16 cellular contexts compared by ENCODE assay signal in genomic region chr11:66107600-66108151, GRCh38. TPM values are rescaled to one million over a fixed set of nuclear protein-coding genes. Genes with fewer than 3 reads are reported as not detected.
DNase-seq lines count a peak whose midpoint lies in the region; ATAC-seq and TF ChIP-seq lines count a peak whose summit lies in the region.
"Had no signal": no experiment of that assay in that cellular context is flagged by ENCODE, and none has a peak within 500 bp of the region (broad histone marks: within the 10 kb centered on the region; RNA-seq: fewer than 3 reads in every experiment).

No MANE protein-coding gene starts in this region.

- H3K4me1 ChIP-seq in OCI-LY1 (ENCODE audit: insufficient read depth, low read length, severe bottlenecking) (peaks cover 80% of the 10 kb centered on the region), spleen (peaks cover 22 to 100% (median 64%) of the 10 kb centered on the region in 6 donors)
- H3K4me1 ChIP-seq: neural progenitor cell had no signal

- peaks cover 23% of the 10 kb centered on the region for H3K79me2 ChIP-seq in OCI-LY1 (ENCODE audit: insufficient read depth, low read length)

- no peaks in the 10 kb centered on the region for H3K9me3 Mint-ChIP-seq in activated CD8-positive, alpha-beta memory T cell treated with anti-CD3 and anti-CD28 coated beads, Interleukin-2, amount 10 ng/mL, durations not matched to agents 7 days and 5 days (ENCODE audit: low read depth)
- H3K9me3 Mint-ChIP-seq in stimulated activated naive B cell treated with anti-CD40 and anti-IgM and Interleukin-4, amounts not matched to agents 10 μg/mL and 1 μg/mL and 100 μg/mL, for 72 hours, result peaks cover 0 to 1% of the 10 kb centered on the region in 2 donors
- H3K9me3 Mint-ChIP-seq: neural progenitor cell had no signal

- no peaks in the 10 kb centered on the region for H3K27me3 Mint-ChIP-seq in activated CD8-positive, alpha-beta memory T cell treated with anti-CD3 and anti-CD28 coated beads, Interleukin-2, amount 10 ng/mL, durations not matched to agents 7 days and 5 days
- no peaks in the 10 kb centered on the region for H3K27me3 Mint-ChIP-seq in stimulated activated naive B cell treated with anti-CD40 and anti-IgM and Interleukin-4, amounts not matched to agents 10 μg/mL and 1 μg/mL and 100 μg/mL, for 72 hours

- 72 to 97% (median 88%) methylated on average over 1 of the region's 1 CpG for WGBS in spleen, 5 donors

- H3K27me3 ChIP-seq in OCI-LY1 (ENCODE audit: insufficient read depth, low read length) (no peaks in the 10 kb centered on the region), spleen (replicated peaks in 1 of 7) (no peaks in the 10 kb centered on the region)
- H3K27me3 ChIP-seq: MG63, neural progenitor cell, sigmoid colon had no signal

- H3K4me1 Mint-ChIP-seq in activated CD8-positive, alpha-beta memory T cell treated with anti-CD3 and anti-CD28 coated beads, Interleukin-2, amount 10 ng/mL, durations not matched to agents 7 days and 5 days, result peaks cover 82% of the 10 kb centered on the region
- peaks cover 64 to 88% of the 10 kb centered on the region in 2 donors for H3K4me1 Mint-ChIP-seq in stimulated activated naive B cell treated with anti-CD40 and anti-IgM and Interleukin-4, amounts not matched to agents 10 μg/mL and 1 μg/mL and 100 μg/mL, for 72 hours

- H3K36me3 Mint-ChIP-seq in activated CD8-positive, alpha-beta memory T cell treated with anti-CD3 and anti-CD28 coated beads, Interleukin-2, amount 10 ng/mL, durations not matched to agents 7 days and 5 days, result peaks cover 23% of the 10 kb centered on the region
- peaks cover 20 to 31% of the 10 kb centered on the region in 2 donors for H3K36me3 Mint-ChIP-seq in stimulated activated naive B cell treated with anti-CD40 and anti-IgM and Interleukin-4, amounts not matched to agents 10 μg/mL and 1 μg/mL and 100 μg/mL, for 72 hours

- H3K36me3 ChIP-seq in OCI-LY1 (ENCODE audit: insufficient read depth, low read length) (peaks cover 8% of the 10 kb centered on the region; the same call in 1 of the 2 replicates), spleen (peaks cover 0 to 8% (median 0%) of the 10 kb centered on the region in 6 donors)
- H3K36me3 ChIP-seq: neural progenitor cell, sigmoid colon had no signal

- peak; percentile 67 for ATAC-seq in activated CD8-positive, alpha-beta memory T cell treated with anti-CD3 and anti-CD28 coated beads, Interleukin-2, amount 10 ng/mL, durations not matched to agents 7 days and 5 days
- ATAC-seq in stimulated activated naive B cell treated with anti-CD40 and anti-IgM and Interleukin-4, amounts not matched to agents 10 μg/mL and 1 μg/mL and 100 μg/mL, for 72 hours (replicated peaks), result no peak
- ATAC-seq: Right ventricle myocardium inferior had no signal

- H3K27ac ChIP-seq in OCI-LY1 (ENCODE audit: low read depth, low read length, poor library complexity, severe bottlenecking), result peak overlapping the region; percentile 47
- H3K27ac ChIP-seq in spleen, result peak overlapping the region in 1 of 8 donors; percentile 44
- H3K27ac ChIP-seq: neural progenitor cell, sigmoid colon had no signal

- no peaks in the 10 kb centered on the region for H3K9me2 ChIP-seq in OCI-LY1 (ENCODE audit: low read depth, low read length)

- no peak overlapping the region for H2AFZ ChIP-seq in OCI-LY1 (ENCODE audit: low read length)
- H2AFZ ChIP-seq: neural progenitor cell had no signal

- no peak overlapping the region for H3K9ac ChIP-seq in OCI-LY1 (ENCODE audit: low read length)
- H3K9ac ChIP-seq: neural progenitor cell had no signal

- DNase-seq in activated CD8-positive, alpha-beta memory T cell treated with anti-CD3 and anti-CD28 coated beads, Interleukin-2, amount 10 ng/mL, durations not matched to agents 7 days and 5 days, result no peak
- no peak for DNase-seq in activated CD8-positive, alpha-beta memory T cell treated with anti-CD3 and anti-CD28 coated beads for 24 hours
- DNase-seq in cardiac fibroblast (ENCODE audit: low read depth in 2 of 2) (peak; percentile 30 to 41), erythroblast (lab: John Stamatoyannopoulos, UW) (no peak), spleen (no peak)
- DNase-seq in stimulated activated naive B cell treated with anti-CD40 and anti-IgM and Interleukin-4, amounts not matched to agents 10 μg/mL and 1 μg/mL and 100 μg/mL, for 72 hours, result no peak
- DNase-seq in NK-92 treated with Interleukin-12 subunit alpha and Interleukin-12 subunit beta, amount 100 ng/mL, for 24 hours (lab: John Stamatoyannopoulos, UW), result no peak
- DNase-seq: aorta, cortex of kidney, MG63, NCI-H2081 treated with DMSO at 0.1 percent for 48 hours, sigmoid colon had no signal

- intact Hi-C loops in spleen (cut with DNase I; ENCODE audit: low total_unique reads), result no loop called here

- H3K4me2 ChIP-seq in OCI-LY1 (ENCODE audit: low read length), result no peak overlapping the region
- H3K4me2 ChIP-seq: neural progenitor cell had no signal

- TF ChIP-seq CTCF in OCI-LY1 (IDR thresholded peaks at IDR 0.05; ENCODE audit: low read length) (no peak), cardiac fibroblast (IDR thresholded peaks at IDR 0.05; ENCODE audit: low read depth, low read length) (no peak), spleen (IDR thresholded peaks at IDR 0.05 in 8 of 11, conservative IDR thresholded peaks at IDR 0.05 in 3 of 11) (no peak)

- H3K4me3 ChIP-seq in OCI-LY1 (ENCODE audit: low read depth, low read length, poor library complexity, severe bottlenecking) (no peak overlapping the region), cardiac fibroblast (replicated peaks in 1 of 2; ENCODE audit: low read depth in 2 of 2, low read length in 2 of 2) (no peak overlapping the region), spleen (no peak overlapping the region)
- H3K4me3 ChIP-seq: MG63, neural progenitor cell, sigmoid colon had no signal

- H3F3A ChIP-seq in OCI-LY1 (ENCODE audit: insufficient read depth, low read length), result no peaks in the 10 kb centered on the region

- H4K20me1 ChIP-seq in OCI-LY1 (ENCODE audit: insufficient read depth, low read length), result no peaks in the 10 kb centered on the region

- no peak for TF ChIP-seq POLR2A in erythroblast (IDR thresholded peaks at IDR 0.05; ENCODE audit: low read length)
- TF ChIP-seq POLR2A in spleen (IDR thresholded peaks at IDR 0.05), result no peak

- H3K9me3 ChIP-seq in OCI-LY1 (ENCODE audit: low read length) (no peaks in the 10 kb centered on the region), spleen (no peaks in the 10 kb centered on the region)
- H3K9me3 ChIP-seq: MG63, sigmoid colon had no signal

- H3K27ac Mint-ChIP-seq in activated CD8-positive, alpha-beta memory T cell treated with anti-CD3 and anti-CD28 coated beads, Interleukin-2, amount 10 ng/mL, durations not matched to agents 7 days and 5 days, result peak overlapping the region; percentile 87
- H3K27ac Mint-ChIP-seq in stimulated activated naive B cell treated with anti-CD40 and anti-IgM and Interleukin-4, amounts not matched to agents 10 μg/mL and 1 μg/mL and 100 μg/mL, for 72 hours, result no peak overlapping the region
- H3K27ac Mint-ChIP-seq: neural progenitor cell had no signal

- CTCF ChIA-PET in activated CD8-positive, alpha-beta memory T cell treated with anti-CD3 and anti-CD28 coated beads, Interleukin-2, amount 10 ng/mL, durations not matched to agents 7 days and 5 days (lab: Charles Lee), result interaction anchor here (0.9 to 1.8 kb wide), 9 partner anchors 8 to 40 kb away, joined by 3 to 7 read pairs (median 4); partner anchors contain the start of gene PACS1

- peak overlapping the region; percentile 46 for H3K4me3 Mint-ChIP-seq in activated CD8-positive, alpha-beta memory T cell treated with anti-CD3 and anti-CD28 coated beads, Interleukin-2, amount 10 ng/mL, durations not matched to agents 7 days and 5 days
- peak overlapping the region; percentile 23 to 54 for H3K4me3 Mint-ChIP-seq in stimulated activated naive B cell treated with anti-CD40 and anti-IgM and Interleukin-4, amounts not matched to agents 10 μg/mL and 1 μg/mL and 100 μg/mL, for 72 hours
- H3K4me3 Mint-ChIP-seq: neural progenitor cell had no signal

RNA-seq across cellular contexts. Expression of gene PACS1, which starts 37.6 kb away (rescaled TPM):
- total RNA-seq in activated CD8-positive, alpha-beta memory T cell treated with anti-CD3 and anti-CD28 coated beads, Interleukin-2, amount 10 ng/mL, durations not matched to agents 7 days and 5 days, result 100 to 1,000 TPM in 1 of 2 experiments, 10 to 100 TPM in 1; 96.6 to 104 TPM
- total RNA-seq in spleen, result 100 to 1,000 TPM in 5 of 7 donors, 10 to 100 TPM in 2; 65.8 to 126 (median 110) TPM
- polyA plus RNA-seq in spleen, result 10 to 100 TPM; 20.6 to 35.1 (median 20.9) TPM

RNA-seq across cellular contexts. Expression of gene SF3B2, which starts 55.5 kb away (rescaled TPM):
- total RNA-seq in activated CD8-positive, alpha-beta memory T cell treated with anti-CD3 and anti-CD28 coated beads, Interleukin-2, amount 10 ng/mL, durations not matched to agents 7 days and 5 days, result 100 to 1,000 TPM; 256 to 281 TPM
- 100 to 1,000 TPM; 139 to 195 (median 164) TPM for total RNA-seq in spleen
- polyA plus RNA-seq in spleen, result 100 to 1,000 TPM in 1 of 3 donors, 10 to 100 TPM in 2; 77.5 to 104 (median 89.9) TPM

RNA-seq across cellular contexts. Expression of gene GAL3ST3, which starts 58.7 kb away (rescaled TPM):
- total RNA-seq in activated CD8-positive, alpha-beta memory T cell treated with anti-CD3 and anti-CD28 coated beads, Interleukin-2, amount 10 ng/mL, durations not matched to agents 7 days and 5 days, result not detected
- not detected for total RNA-seq in spleen
- under 1 TPM; 0.03 to 0.04 (median 0.03) TPM for polyA plus RNA-seq in spleen
- total RNA-seq: aorta, liver, sigmoid colon had no signal
- polyA plus RNA-seq: aorta, liver had no signal

Comparison
In these comparisons a context has a peak if more than half of its experiments do, and no peak if none do; other contexts are left out.
1. DNase-seq: peak in cardiac fibroblast (2 of 2); none in activated CD8-positive, alpha-beta memory T cell treated with anti-CD3 and anti-CD28 coated beads, Interleukin-2, amount 10 ng/mL, durations not matched to agents 7 days and 5 days (single experiment), activated CD8-positive, alpha-beta memory T cell treated with anti-CD3 and anti-CD28 coated beads for 24 hours (single experiment), stimulated activated naive B cell treated with anti-CD40 and anti-IgM and Interleukin-4, amounts not matched to agents 10 μg/mL and 1 μg/mL and 100 μg/mL, for 72 hours (single experiment), erythroblast (0 of 2), spleen (single experiment) and NK-92 treated with Interleukin-12 subunit alpha and Interleukin-12 subunit beta, amount 100 ng/mL, for 24 hours (single experiment).